ENCODE assay signal across 1 cellular context in genomic region chr4:3489451-3489962, GRCh38.
A peak's percentile ranks its signal among the peaks of the same experiment; 100 is the strongest.
TF ChIP-seq lines count a peak whose summit lies in the region.

No MANE protein-coding gene starts in this region.

TF ChIP-seq in HEK293, 187 proteins besides CTCF, POLR2A, EP300 and RAD21 (continued from another document):
- TF ChIP-seq ZNF449 (tag by site-specific recombination; IDR thresholded peaks at IDR 0.05) (no peak), ZNF473 (tag by site-specific recombination; IDR thresholded peaks at IDR 0.05) (no peak), ZNF169 (tag by site-specific recombination; IDR thresholded peaks at IDR 0.05) (no peak), ZNF658 (tag by site-specific recombination; IDR thresholded peaks at IDR 0.05) (no peak), ZNF239 (tag by site-specific recombination; IDR thresholded peaks at IDR 0.05) (no peak), ZNF791 (tag by site-specific recombination; IDR thresholded peaks at IDR 0.05) (no peak), ZNF623 (tag by site-specific recombination; IDR thresholded peaks at IDR 0.05) (no peak), ZNF843 (tag by site-specific recombination; IDR thresholded peaks at IDR 0.05) (no peak), PATZ1 (tag by site-specific recombination; IDR thresholded peaks at IDR 0.05) (peak; percentile 29; the same call in 1 of the 2 replicates), ZFHX2 (tag by site-specific recombination; conservative IDR thresholded peaks at IDR 0.05) (peak; percentile 54), HIC1 (tag by site-specific recombination; IDR thresholded peaks at IDR 0.05) (peak; percentile 31; the same call in 1 of the 2 replicates), ZFP69B (tag by site-specific recombination; IDR thresholded peaks at IDR 0.05) (no peak), SCRT1 (tag by site-specific recombination; IDR thresholded peaks at IDR 0.05; ENCODE audit: borderline replicate concordance) (no peak), ZNF560 (tag by site-specific recombination; IDR thresholded peaks at IDR 0.05; ENCODE audit: borderline replicate concordance) (no peak), TSHZ1 (tag by site-specific recombination; IDR thresholded peaks at IDR 0.05; ENCODE audit: borderline replicate concordance) (no peak), ZNF138 (tag by site-specific recombination; IDR thresholded peaks at IDR 0.05; ENCODE audit: borderline replicate concordance) (no peak), EGR2 (tag by site-specific recombination; IDR thresholded peaks at IDR 0.05; ENCODE audit: low read depth) (peak; percentile 28; the same call in 1 of the 2 replicates), ZEB2 (tag by site-specific recombination; IDR thresholded peaks at IDR 0.05) (no peak), SP3 (tag by site-specific recombination; IDR thresholded peaks at IDR 0.05) (no peak), ZBTB49 (tag by site-specific recombination; IDR thresholded peaks at IDR 0.05; ENCODE audit: low read depth) (no peak), ZBTB8A (tag by site-specific recombination; IDR thresholded peaks at IDR 0.05) (no peak)
- TF ChIP-seq, protein P1, sequence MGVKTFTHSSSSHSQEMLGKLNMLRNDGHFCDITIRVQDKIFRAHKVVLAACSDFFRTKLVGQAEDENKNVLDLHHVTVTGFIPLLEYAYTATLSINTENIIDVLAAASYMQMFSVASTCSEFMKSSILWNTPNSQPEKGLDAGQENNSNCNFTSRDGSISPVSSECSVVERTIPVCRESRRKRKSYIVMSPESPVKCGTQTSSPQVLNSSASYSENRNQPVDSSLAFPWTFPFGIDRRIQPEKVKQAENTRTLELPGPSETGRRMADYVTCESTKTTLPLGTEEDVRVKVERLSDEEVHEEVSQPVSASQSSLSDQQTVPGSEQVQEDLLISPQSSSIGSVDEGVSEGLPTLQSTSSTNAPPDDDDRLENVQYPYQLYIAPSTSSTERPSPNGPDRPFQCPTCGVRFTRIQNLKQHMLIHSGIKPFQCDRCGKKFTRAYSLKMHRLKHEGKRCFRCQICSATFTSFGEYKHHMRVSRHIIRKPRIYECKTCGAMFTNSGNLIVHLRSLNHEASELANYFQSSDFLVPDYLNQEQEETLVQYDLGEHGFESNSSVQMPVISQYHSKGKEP (tag by site-specific recombination; IDR thresholded peaks at IDR 0.05) = no peak
- TF ChIP-seq, protein P2, sequence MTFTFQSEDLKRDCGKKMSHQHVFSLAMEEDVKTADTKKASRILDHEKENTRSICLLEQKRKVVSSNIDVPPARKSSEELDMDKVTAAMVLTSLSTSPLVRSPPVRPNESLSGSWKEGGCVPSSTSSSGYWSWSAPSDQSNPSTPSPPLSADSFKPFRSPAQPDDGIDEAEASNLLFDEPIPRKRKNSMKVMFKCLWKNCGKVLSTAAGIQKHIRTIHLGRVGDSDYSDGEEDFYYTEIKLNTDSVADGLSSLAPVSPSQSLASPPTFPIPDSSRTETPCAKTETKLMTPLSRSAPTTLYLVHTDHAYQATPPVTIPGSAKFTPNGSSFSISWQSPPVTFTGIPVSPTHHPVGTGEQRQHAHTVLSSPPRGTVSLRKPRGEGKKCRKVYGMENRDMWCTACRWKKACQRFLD (tag by site-specific recombination; IDR thresholded peaks at IDR 0.05) = no peak
- TF ChIP-seq, protein P3, sequence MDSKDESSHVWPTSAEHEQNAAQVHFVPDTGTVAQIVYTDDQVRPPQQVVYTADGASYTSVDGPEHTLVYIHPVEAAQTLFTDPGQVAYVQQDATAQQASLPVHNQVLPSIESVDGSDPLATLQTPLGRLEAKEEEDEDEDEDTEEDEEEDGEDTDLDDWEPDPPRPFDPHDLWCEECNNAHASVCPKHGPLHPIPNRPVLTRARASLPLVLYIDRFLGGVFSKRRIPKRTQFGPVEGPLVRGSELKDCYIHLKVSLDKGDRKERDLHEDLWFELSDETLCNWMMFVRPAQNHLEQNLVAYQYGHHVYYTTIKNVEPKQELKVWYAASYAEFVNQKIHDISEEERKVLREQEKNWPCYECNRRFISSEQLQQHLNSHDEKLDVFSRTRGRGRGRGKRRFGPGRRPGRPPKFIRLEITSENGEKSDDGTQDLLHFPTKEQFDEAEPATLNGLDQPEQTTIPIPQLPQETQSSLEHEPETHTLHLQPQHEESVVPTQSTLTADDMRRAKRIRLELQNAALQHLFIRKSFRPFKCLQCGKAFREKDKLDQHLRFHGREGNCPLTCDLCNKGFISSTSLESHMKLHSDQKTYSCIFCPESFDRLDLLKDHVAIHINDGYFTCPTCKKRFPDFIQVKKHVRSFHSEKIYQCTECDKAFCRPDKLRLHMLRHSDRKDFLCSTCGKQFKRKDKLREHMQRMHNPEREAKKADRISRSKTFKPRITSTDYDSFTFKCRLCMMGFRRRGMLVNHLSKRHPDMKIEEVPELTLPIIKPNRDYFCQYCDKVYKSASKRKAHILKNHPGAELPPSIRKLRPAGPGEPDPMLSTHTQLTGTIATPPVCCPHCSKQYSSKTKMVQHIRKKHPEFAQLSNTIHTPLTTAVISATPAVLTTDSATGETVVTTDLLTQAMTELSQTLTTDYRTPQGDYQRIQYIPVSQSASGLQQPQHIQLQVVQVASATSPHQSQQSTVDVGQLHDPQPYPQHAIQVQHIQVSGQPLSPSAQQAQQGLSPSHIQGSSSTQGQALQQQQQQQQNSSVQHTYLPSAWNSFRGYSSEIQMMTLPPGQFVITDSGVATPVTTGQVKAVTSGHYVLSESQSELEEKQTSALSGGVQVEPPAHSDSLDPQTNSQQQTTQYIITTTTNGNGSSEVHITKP (tag by site-specific recombination; IDR thresholded peaks at IDR 0.05) = no peak
- TF ChIP-seq, protein P4, sequence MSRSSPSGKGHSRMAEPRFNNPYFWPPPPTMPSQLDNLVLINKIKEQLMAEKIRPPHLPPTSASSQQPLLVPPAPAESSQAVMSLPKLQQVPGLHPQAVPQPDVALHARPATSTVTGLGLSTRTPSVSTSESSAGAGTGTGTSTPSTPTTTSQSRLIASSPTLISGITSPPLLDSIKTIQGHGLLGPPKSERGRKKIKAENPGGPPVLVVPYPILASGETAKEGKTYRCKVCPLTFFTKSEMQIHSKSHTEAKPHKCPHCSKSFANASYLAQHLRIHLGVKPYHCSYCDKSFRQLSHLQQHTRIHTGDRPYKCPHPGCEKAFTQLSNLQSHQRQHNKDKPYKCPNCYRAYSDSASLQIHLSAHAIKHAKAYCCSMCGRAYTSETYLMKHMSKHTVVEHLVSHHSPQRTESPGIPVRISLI (tag by site-specific recombination; IDR thresholded peaks at IDR 0.05) = no peak
